Comparison of ENCODE assay signal across 1 cellular context in genomic region chr4:127782275-127783025, GRCh38.
TF ChIP-seq lines count a peak whose summit lies in the region.

Gene HSPA4L, plus strand, starts transcription at chr4:127782322. Its CDS starts 229 bp downstream, at chr4:127782551.

TF ChIP-seq in GM12878, 131 proteins besides CTCF, POLR2A, EP300 and RAD21 (continues in another document):
- TF ChIP-seq, protein P1, sequence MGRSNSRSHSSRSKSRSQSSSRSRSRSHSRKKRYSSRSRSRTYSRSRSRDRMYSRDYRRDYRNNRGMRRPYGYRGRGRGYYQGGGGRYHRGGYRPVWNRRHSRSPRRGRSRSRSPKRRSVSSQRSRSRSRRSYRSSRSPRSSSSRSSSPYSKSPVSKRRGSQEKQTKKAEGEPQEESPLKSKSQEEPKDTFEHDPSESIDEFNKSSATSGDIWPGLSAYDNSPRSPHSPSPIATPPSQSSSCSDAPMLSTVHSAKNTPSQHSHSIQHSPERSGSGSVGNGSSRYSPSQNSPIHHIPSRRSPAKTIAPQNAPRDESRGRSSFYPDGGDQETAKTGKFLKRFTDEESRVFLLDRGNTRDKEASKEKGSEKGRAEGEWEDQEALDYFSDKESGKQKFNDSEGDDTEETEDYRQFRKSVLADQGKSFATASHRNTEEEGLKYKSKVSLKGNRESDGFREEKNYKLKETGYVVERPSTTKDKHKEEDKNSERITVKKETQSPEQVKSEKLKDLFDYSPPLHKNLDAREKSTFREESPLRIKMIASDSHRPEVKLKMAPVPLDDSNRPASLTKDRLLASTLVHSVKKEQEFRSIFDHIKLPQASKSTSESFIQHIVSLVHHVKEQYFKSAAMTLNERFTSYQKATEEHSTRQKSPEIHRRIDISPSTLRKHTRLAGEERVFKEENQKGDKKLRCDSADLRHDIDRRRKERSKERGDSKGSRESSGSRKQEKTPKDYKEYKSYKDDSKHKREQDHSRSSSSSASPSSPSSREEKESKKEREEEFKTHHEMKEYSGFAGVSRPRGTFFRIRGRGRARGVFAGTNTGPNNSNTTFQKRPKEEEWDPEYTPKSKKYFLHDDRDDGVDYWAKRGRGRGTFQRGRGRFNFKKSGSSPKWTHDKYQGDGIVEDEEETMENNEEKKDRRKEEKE (IDR thresholded peaks at IDR 0.05): no peak
- TF ChIP-seq ZSCAN29 (IDR thresholded peaks at IDR 0.05) (no peak), NKRF (conservative IDR thresholded peaks at IDR 0.05) (no peak; the same call in none of the 2 replicates), POU2F2 (IDR thresholded peaks at IDR 0.05; ENCODE audit: borderline replicate concordance, low read depth, low read length) (no peak), ZNF217 (IDR thresholded peaks at IDR 0.05) (peak; percentile 71; the same call in 1 of the 2 replicates), SMC3 (IDR thresholded peaks at IDR 0.05; ENCODE audit: borderline replicate concordance, low read length) (0 out of 2 replicates have a peak, but pooled peaks have one; percentile 5), ASH2L (IDR thresholded peaks at IDR 0.05; ENCODE audit: borderline replicate concordance, low read depth) (no peak), EZH2 (IDR thresholded peaks at IDR 0.05; ENCODE audit: borderline replicate concordance, control insufficient read depth, low read depth, low read length) (no peak), CBFB (IDR thresholded peaks at IDR 0.05; ENCODE audit: low read depth) (peak; percentile 60; the same call in 1 of the 2 replicates), SRF (IDR thresholded peaks at IDR 0.05; ENCODE audit: low read depth in 2 of 2, low read length in 2 of 2) (no peak), NR2C2 (IDR thresholded peaks at IDR 0.05; ENCODE audit: borderline replicate concordance, control insufficient read depth, insufficient read length, low read depth) (no peak), SUPT20H (IDR thresholded peaks at IDR 0.05; ENCODE audit: borderline replicate concordance, control insufficient read depth, low read depth, low read length) (no peak), TCF7 (IDR thresholded peaks at IDR 0.05; ENCODE audit: borderline replicate concordance) (no peak), NBN (IDR thresholded peaks at IDR 0.05) (peak; percentile 85; the same call in 1 of the 2 replicates), NFXL1 (IDR thresholded peaks at IDR 0.05; ENCODE audit: borderline replicate concordance) (no peak), RFX5 (IDR thresholded peaks at IDR 0.05; ENCODE audit: low read depth, low read length) (no peak), BHLHE40 (IDR thresholded peaks at IDR 0.05; ENCODE audit: borderline replicate concordance in 1 of 2, low read depth in 2 of 2, low read length in 1 of 2) (peak; percentile 61 to 76), ESRRA (IDR thresholded peaks at IDR 0.05; ENCODE audit: low read length) (no peak), STAT3 (IDR thresholded peaks at IDR 0.05; ENCODE audit: low read depth, low read length) (no peak), CHD4 (IDR thresholded peaks at IDR 0.05) (no peak), E2F4 (IDR thresholded peaks at IDR 0.05; ENCODE audit: low read depth, low read length) (no peak), RAD51 (IDR thresholded peaks at IDR 0.05) (no peak), TBL1XR1 (IDR thresholded peaks at IDR 0.05; ENCODE audit: low read depth, low read length) (no peak), TAF1 (IDR thresholded peaks at IDR 0.05; ENCODE audit: borderline replicate concordance, low read depth, low read length) (peak; percentile 49; the same call in 1 of the 2 replicates), SIX5 (IDR thresholded peaks at IDR 0.05; ENCODE audit: low read depth, low read length, severe bottlenecking) (no peak), SIN3A (IDR thresholded peaks at IDR 0.05; ENCODE audit: low read depth, low read length) (no peak), GABPA (IDR thresholded peaks at IDR 0.05; ENCODE audit: low read depth) (no peak), ZNF687 (IDR thresholded peaks at IDR 0.05) (peak; percentile 55), SPI1 (IDR thresholded peaks at IDR 0.05; ENCODE audit: borderline replicate concordance, insufficient read depth, low read depth, low read length) (peak; percentile 31; the same call in 1 of the 2 replicates), MTA2 (IDR thresholded peaks at IDR 0.05; ENCODE audit: low read depth) (peak; percentile 71), FOXK2 (IDR thresholded peaks at IDR 0.05) (no peak), TCF3 (IDR thresholded peaks at IDR 0.05; ENCODE audit: borderline replicate concordance, insufficient read depth, low read depth, low read length) (peak; percentile 94), KLF5 (IDR thresholded peaks at IDR 0.05; ENCODE audit: partially characterized antibody) (no peak), PML (IDR thresholded peaks at IDR 0.05; ENCODE audit: low read length) (peak; percentile 75; the same call in 1 of the 2 replicates), HDAC6 (IDR thresholded peaks at IDR 0.05; ENCODE audit: unreplicated experiment) (no peak), CREM (IDR thresholded peaks at IDR 0.05; ENCODE audit: low read depth) (no peak), BACH1 (IDR thresholded peaks at IDR 0.05; ENCODE audit: borderline replicate concordance) (peak; percentile 53; the same call in 1 of the 2 replicates), JUND (IDR thresholded peaks at IDR 0.05; ENCODE audit: low read depth, low read length) (no peak), ATF2 (IDR thresholded peaks at IDR 0.05; ENCODE audit: low read length) (no peak), SREBF1 (IDR thresholded peaks at IDR 0.05; ENCODE audit: low read length) (no peak), MYB (IDR thresholded peaks at IDR 0.05; ENCODE audit: borderline replicate concordance, low read depth, low read length) (no peak), FOS (IDR thresholded peaks at IDR 0.05; ENCODE audit: borderline replicate concordance, extremely low read depth, insufficient read length) (no peak)
- TF ChIP-seq, protein P2, sequence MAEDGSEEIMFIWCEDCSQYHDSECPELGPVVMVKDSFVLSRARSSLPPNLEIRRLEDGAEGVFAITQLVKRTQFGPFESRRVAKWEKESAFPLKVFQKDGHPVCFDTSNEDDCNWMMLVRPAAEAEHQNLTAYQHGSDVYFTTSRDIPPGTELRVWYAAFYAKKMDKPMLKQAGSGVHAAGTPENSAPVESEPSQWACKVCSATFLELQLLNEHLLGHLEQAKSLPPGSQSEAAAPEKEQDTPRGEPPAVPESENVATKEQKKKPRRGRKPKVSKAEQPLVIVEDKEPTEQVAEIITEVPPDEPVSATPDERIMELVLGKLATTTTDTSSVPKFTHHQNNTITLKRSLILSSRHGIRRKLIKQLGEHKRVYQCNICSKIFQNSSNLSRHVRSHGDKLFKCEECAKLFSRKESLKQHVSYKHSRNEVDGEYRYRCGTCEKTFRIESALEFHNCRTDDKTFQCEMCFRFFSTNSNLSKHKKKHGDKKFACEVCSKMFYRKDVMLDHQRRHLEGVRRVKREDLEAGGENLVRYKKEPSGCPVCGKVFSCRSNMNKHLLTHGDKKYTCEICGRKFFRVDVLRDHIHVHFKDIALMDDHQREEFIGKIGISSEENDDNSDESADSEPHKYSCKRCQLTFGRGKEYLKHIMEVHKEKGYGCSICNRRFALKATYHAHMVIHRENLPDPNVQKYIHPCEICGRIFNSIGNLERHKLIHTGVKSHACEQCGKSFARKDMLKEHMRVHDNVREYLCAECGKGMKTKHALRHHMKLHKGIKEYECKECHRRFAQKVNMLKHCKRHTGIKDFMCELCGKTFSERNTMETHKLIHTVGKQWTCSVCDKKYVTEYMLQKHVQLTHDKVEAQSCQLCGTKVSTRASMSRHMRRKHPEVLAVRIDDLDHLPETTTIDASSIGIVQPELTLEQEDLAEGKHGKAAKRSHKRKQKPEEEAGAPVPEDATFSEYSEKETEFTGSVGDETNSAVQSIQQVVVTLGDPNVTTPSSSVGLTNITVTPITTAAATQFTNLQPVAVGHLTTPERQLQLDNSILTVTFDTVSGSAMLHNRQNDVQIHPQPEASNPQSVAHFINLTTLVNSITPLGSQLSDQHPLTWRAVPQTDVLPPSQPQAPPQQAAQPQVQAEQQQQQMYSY (CRISPR knock-in tag; IDR thresholded peaks at IDR 0.05): no peak
- TF ChIP-seq, protein P3, sequence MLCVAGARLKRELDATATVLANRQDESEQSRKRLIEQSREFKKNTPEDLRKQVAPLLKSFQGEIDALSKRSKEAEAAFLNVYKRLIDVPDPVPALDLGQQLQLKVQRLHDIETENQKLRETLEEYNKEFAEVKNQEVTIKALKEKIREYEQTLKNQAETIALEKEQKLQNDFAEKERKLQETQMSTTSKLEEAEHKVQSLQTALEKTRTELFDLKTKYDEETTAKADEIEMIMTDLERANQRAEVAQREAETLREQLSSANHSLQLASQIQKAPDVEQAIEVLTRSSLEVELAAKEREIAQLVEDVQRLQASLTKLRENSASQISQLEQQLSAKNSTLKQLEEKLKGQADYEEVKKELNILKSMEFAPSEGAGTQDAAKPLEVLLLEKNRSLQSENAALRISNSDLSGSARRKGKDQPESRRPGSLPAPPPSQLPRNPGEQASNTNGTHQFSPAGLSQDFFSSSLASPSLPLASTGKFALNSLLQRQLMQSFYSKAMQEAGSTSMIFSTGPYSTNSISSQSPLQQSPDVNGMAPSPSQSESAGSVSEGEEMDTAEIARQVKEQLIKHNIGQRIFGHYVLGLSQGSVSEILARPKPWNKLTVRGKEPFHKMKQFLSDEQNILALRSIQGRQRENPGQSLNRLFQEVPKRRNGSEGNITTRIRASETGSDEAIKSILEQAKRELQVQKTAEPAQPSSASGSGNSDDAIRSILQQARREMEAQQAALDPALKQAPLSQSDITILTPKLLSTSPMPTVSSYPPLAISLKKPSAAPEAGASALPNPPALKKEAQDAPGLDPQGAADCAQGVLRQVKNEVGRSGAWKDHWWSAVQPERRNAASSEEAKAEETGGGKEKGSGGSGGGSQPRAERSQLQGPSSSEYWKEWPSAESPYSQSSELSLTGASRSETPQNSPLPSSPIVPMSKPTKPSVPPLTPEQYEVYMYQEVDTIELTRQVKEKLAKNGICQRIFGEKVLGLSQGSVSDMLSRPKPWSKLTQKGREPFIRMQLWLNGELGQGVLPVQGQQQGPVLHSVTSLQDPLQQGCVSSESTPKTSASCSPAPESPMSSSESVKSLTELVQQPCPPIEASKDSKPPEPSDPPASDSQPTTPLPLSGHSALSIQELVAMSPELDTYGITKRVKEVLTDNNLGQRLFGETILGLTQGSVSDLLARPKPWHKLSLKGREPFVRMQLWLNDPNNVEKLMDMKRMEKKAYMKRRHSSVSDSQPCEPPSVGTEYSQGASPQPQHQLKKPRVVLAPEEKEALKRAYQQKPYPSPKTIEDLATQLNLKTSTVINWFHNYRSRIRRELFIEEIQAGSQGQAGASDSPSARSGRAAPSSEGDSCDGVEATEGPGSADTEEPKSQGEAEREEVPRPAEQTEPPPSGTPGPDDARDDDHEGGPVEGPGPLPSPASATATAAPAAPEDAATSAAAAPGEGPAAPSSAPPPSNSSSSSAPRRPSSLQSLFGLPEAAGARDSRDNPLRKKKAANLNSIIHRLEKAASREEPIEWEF (IDR thresholded peaks at IDR 0.05; ENCODE audit: insufficient replicate concordance, low read depth, low read length): no peak
